1 cellular context compared by ENCODE assay signal in genomic region chr3:99094611-99095010, GRCh38.
TF ChIP-seq lines count a peak whose summit lies in the region.

No MANE protein-coding gene starts in this region.

TF ChIP-seq in GM23338, 12 proteins besides CTCF, POLR2A, EP300 and RAD21:
- no peak for TF ChIP-seq ZNF462 (CRISPR knock-in tag; IDR thresholded peaks at IDR 0.05)
- TF ChIP-seq REST (IDR thresholded peaks at IDR 0.05; ENCODE audit: unreplicated experiment) = no peak
- no peak for TF ChIP-seq ZNF114 (CRISPR knock-in tag; IDR thresholded peaks at IDR 0.05)
- TF ChIP-seq CREB1 (CRISPR knock-in tag; IDR thresholded peaks at IDR 0.05; ENCODE audit: low read depth) = no peak
- TF ChIP-seq NANOG (IDR thresholded peaks at IDR 0.05; ENCODE audit: borderline replicate concordance) = no peak
- TF ChIP-seq, protein P1, sequence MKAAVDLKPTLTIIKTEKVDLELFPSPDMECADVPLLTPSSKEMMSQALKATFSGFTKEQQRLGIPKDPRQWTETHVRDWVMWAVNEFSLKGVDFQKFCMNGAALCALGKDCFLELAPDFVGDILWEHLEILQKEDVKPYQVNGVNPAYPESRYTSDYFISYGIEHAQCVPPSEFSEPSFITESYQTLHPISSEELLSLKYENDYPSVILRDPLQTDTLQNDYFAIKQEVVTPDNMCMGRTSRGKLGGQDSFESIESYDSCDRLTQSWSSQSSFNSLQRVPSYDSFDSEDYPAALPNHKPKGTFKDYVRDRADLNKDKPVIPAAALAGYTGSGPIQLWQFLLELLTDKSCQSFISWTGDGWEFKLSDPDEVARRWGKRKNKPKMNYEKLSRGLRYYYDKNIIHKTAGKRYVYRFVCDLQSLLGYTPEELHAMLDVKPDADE (IDR thresholded peaks at IDR 0.05) = no peak
- TF ChIP-seq JUNB (IDR thresholded peaks at IDR 0.05; ENCODE audit: unreplicated experiment) = no peak
- TF ChIP-seq EZH2 (IDR thresholded peaks at IDR 0.05; ENCODE audit: low read depth, unreplicated experiment) = no peak
- no peak for TF ChIP-seq EZH2phosphoT487 (IDR thresholded peaks at IDR 0.05; ENCODE audit: unreplicated experiment)
- no peak for TF ChIP-seq POLR2AphosphoS5 (IDR thresholded peaks at IDR 0.05; ENCODE audit: low read depth)
